Comparison of ENCODE assay signal across 20 cellular contexts in genomic region chr13:46143239-46143701, GRCh38. TPM values are rescaled to one million over a fixed set of nuclear protein-coding genes. Genes with fewer than 3 reads are reported as not detected.
A peak's percentile ranks its signal among the peaks of the same experiment; 100 is the strongest.
DNase-seq lines count a peak whose midpoint lies in the region; ATAC-seq and TF ChIP-seq lines count a peak whose summit lies in the region.
"Had no signal": no experiment of that assay in that cellular context is flagged by ENCODE, and none has a peak within 500 bp of the region (broad histone marks: within the 10 kb centered on the region; RNA-seq: fewer than 3 reads in every experiment).

No MANE protein-coding gene starts in this region.

- no peaks in the 10 kb centered on the region for H3K9me2 ChIP-seq in PC-3 (replicated peaks; ENCODE audit: low read length)

- no peak overlapping the region for H3K27ac ChIP-seq in CD4-positive, CD25-positive, alpha-beta regulatory T cell (ENCODE audit: insufficient read depth, low read length, poor library complexity, severe bottlenecking)
- no peak overlapping the region for H3K27ac ChIP-seq in PC-3 (ENCODE audit: low read length)
- H3K27ac ChIP-seq in WERI-Rb-1: no peak overlapping the region
- H3K27ac ChIP-seq: tibial artery had no signal

- CTCF ChIA-PET in PC-3 (lab: Charles Lee): interaction anchor here (1.0 kb wide), 1 partner anchor 17 kb away, joined by 3 read pairs; no protein-coding TSS in a partner anchor

- peaks cover 10 to 29% (median 19%) of the 10 kb centered on the region in 4 donors for H3K4me1 Mint-ChIP-seq in CD4-positive, CD25-positive, alpha-beta regulatory T cell
- H3K4me1 Mint-ChIP-seq in memory B cell (peaks cover 3% of the 10 kb centered on the region), osteocyte (ENCODE audit: unreplicated experiment) (no peaks in the 10 kb centered on the region)

- BruUV-seq in PC-3 (replicated peaks; lab: Mats Ljungman, UMichigan): no TSS peak

- no peaks in the 10 kb centered on the region for H3K9me3 ChIP-seq in CD4-positive, CD25-positive, alpha-beta regulatory T cell (ENCODE audit: control insufficient read depth in 2 of 2, low read length in 2 of 2)
- H3K9me3 ChIP-seq in PC-3 (ENCODE audit: low read length) (no peaks in the 10 kb centered on the region), HAP-1 (no peaks in the 10 kb centered on the region), WERI-Rb-1 (ENCODE audit: severe bottlenecking) (no peaks in the 10 kb centered on the region)
- H3K9me3 ChIP-seq: tibial artery had no signal

- no peak for DNase-seq in CD4-positive, CD25-positive, alpha-beta regulatory T cell
- DNase-seq in DMS79 treated with DMSO at 0.1 percent for 48 hours (lab: John Stamatoyannopoulos, UW) (peak; percentile 87), PC-3 (peak; percentile 41), memory B cell (ENCODE audit: low spot score in 2 of 2) (no peak), osteocyte (ENCODE audit: extremely low spot score, unreplicated experiment) (no peak), HAP-1 (ENCODE audit: low spot score in 2 of 2) (no peak), WERI-Rb-1 (no peak)
- DNase-seq in stimulated activated CD8-positive, alpha-beta memory T cell treated with anti-CD3 and anti-CD28 coated beads, Interleukin-4, amount 100 ng/mL, for 48 hours: no peak
- DNase-seq: amygdala; islet precursor cell; MV-4-11; NCI-H226; OCI-M1; stimulated activated CD4-positive, alpha-beta T cell treated with anti-CD3 and anti-CD28 coated beads, Interleukin-15, amount 100 ng/mL, for 24 hours; tibial artery had no signal

- ATAC-seq in CD4-positive, CD25-positive, alpha-beta regulatory T cell (ENCODE audit: low read depth in 2 of 2): no peak
- ATAC-seq in PC-3 (peak; percentile 93), memory B cell (ENCODE audit: low read depth) (no peak)
- ATAC-seq: SK-N-SH treated with all-trans-retinoic acid at 6 μM for 48 hours, WTC11 had no signal

- peak overlapping the region; percentile 38 to 89 (median 71) for H3K27ac Mint-ChIP-seq in CD4-positive, CD25-positive, alpha-beta regulatory T cell
- H3K27ac Mint-ChIP-seq in memory B cell: peak overlapping the region; percentile 43
- no peak overlapping the region for H3K27ac Mint-ChIP-seq in osteocyte (ENCODE audit: unreplicated experiment)
- H3K27ac Mint-ChIP-seq: WTC11 had no signal

- no peaks in the 10 kb centered on the region for H3K79me2 ChIP-seq in PC-3 (ENCODE audit: low read length)

- TF ChIP-seq CTCF in PC-3 (conservative IDR thresholded peaks at IDR 0.05; ENCODE audit: low read depth, low read length) (no peak), osteocyte (IDR thresholded peaks at IDR 0.05) (no peak), WERI-Rb-1 (IDR thresholded peaks at IDR 0.05; ENCODE audit: low read depth, low read length) (no peak)

- peaks cover 95% of the 10 kb centered on the region for H3K36me3 ChIP-seq in CD4-positive, CD25-positive, alpha-beta regulatory T cell (ENCODE audit: control insufficient read depth, insufficient read depth, low read length)
- H3K36me3 ChIP-seq in PC-3 (ENCODE audit: low read depth, low read length): peaks cover 27% of the 10 kb centered on the region
- no peaks in the 10 kb centered on the region for H3K36me3 ChIP-seq in HAP-1 (replicated peaks)
- no peaks in the 10 kb centered on the region for H3K36me3 ChIP-seq in WERI-Rb-1
- H3K36me3 ChIP-seq: tibial artery had no signal

- no peaks in the 10 kb centered on the region for H3K9me3 Mint-ChIP-seq in CD4-positive, CD25-positive, alpha-beta regulatory T cell
- H3K9me3 Mint-ChIP-seq in memory B cell (no peaks in the 10 kb centered on the region), osteocyte (ENCODE audit: unreplicated experiment) (no peaks in the 10 kb centered on the region)
- H3K9me3 Mint-ChIP-seq: WTC11 had no signal

- H4K20me1 ChIP-seq in PC-3 (ENCODE audit: low read length): no peaks in the 10 kb centered on the region

- H3K27me3 Mint-ChIP-seq in CD4-positive, CD25-positive, alpha-beta regulatory T cell: no peaks in the 10 kb centered on the region
- H3K27me3 Mint-ChIP-seq in memory B cell (no peaks in the 10 kb centered on the region), osteocyte (ENCODE audit: unreplicated experiment) (peaks cover 26% of the 10 kb centered on the region)

- no peak overlapping the region for H3K4me3 ChIP-seq in CD4-positive, CD25-positive, alpha-beta regulatory T cell (ENCODE audit: low read depth, low read length)
- H3K4me3 ChIP-seq in PC-3 (ENCODE audit: low read length) (no peak overlapping the region), HAP-1 (no peak overlapping the region), WERI-Rb-1 (ENCODE audit: low read depth, low read length) (no peak overlapping the region)
- H3K4me3 ChIP-seq: tibial artery had no signal

- no peak overlapping the region for H2AFZ ChIP-seq in PC-3 (ENCODE audit: low read length)

- no peaks in the 10 kb centered on the region for H3K27me3 ChIP-seq in CD4-positive, CD25-positive, alpha-beta regulatory T cell (ENCODE audit: control insufficient read depth, insufficient read depth, low read length)
- no peaks in the 10 kb centered on the region for H3K27me3 ChIP-seq in PC-3 (ENCODE audit: low read length)
- H3K27me3 ChIP-seq in HAP-1 (ENCODE audit: low read depth): no peaks in the 10 kb centered on the region
- H3K27me3 ChIP-seq in WERI-Rb-1 (ENCODE audit: insufficient read depth, low read depth, severe bottlenecking): no peaks in the 10 kb centered on the region
- H3K27me3 ChIP-seq: tibial artery had no signal

- in situ Hi-C loops in HAP-1 (cut with MboI; ENCODE audit: low sequenced_read_pairs): loop anchor here (25.0 kb wide), 1 partner anchor 531 kb away; the partner anchor contains the start of gene ERICH6B

- no peak overlapping the region for H3K4me2 ChIP-seq in PC-3 (ENCODE audit: low read length)

- no peaks in the 10 kb centered on the region for H3F3A ChIP-seq in PC-3 (ENCODE audit: low read length, unreplicated experiment)

- peaks cover 3% of the 10 kb centered on the region for H3K4me1 ChIP-seq in CD4-positive, CD25-positive, alpha-beta regulatory T cell (ENCODE audit: control insufficient read depth, insufficient read depth, low read length, poor library complexity, severe bottlenecking)
- H3K4me1 ChIP-seq in PC-3 (ENCODE audit: insufficient read depth, low read length) (peaks cover 10% of the 10 kb centered on the region; the same call in 1 of the 2 replicates), HAP-1 (peaks cover 8% of the 10 kb centered on the region)
- H3K4me1 ChIP-seq: tibial artery had no signal

- H3K4me3 Mint-ChIP-seq in CD4-positive, CD25-positive, alpha-beta regulatory T cell: no peak overlapping the region
- H3K4me3 Mint-ChIP-seq in memory B cell: no peak overlapping the region
- no peak overlapping the region for H3K4me3 Mint-ChIP-seq in osteocyte (ENCODE audit: unreplicated experiment)
- H3K4me3 Mint-ChIP-seq: WTC11 had no signal

- intact Hi-C loops in PC-3 (cut with micrococcal nuclease): no loop called here

- H3K9ac ChIP-seq in PC-3 (ENCODE audit: low read length): no peak overlapping the region

- POLR2A ChIA-PET in PC-3 (lab: Charles Lee; ENCODE audit: unreplicated experiment): no interaction called here

- peaks cover 40% of the 10 kb centered on the region for H3K36me3 Mint-ChIP-seq in CD4-positive, CD25-positive, alpha-beta regulatory T cell
- H3K36me3 Mint-ChIP-seq in memory B cell (peaks cover 36% of the 10 kb centered on the region), osteocyte (ENCODE audit: unreplicated experiment) (no peaks in the 10 kb centered on the region)
- H3K36me3 Mint-ChIP-seq: WTC11 had no signal

RNA-seq across cellular contexts. Expression of gene CPB2, which starts 38.4 kb away (rescaled TPM):
- not detected for total RNA-seq in CD4-positive, CD25-positive, alpha-beta regulatory T cell
- under 1 TPM in 1 of 4 donors, not detected in 3; 0.17 TPM for polyA plus RNA-seq in CD4-positive, CD25-positive, alpha-beta regulatory T cell
- not detected in 2 replicates for total RNA-seq in PC-3 (2014; rRNA removed)
- total RNA-seq in osteocyte: not detected in 2 replicates
- total RNA-seq: endothelial cell of umbilical vein, mononuclear cell, pulmonary artery endothelial cell had no signal
- polyA plus RNA-seq: endothelial cell of umbilical vein had no signal

RNA-seq across cellular contexts. Expression of gene LCP1, which starts 38.7 kb away (rescaled TPM):
- total RNA-seq in CD4-positive, CD25-positive, alpha-beta regulatory T cell: 516 TPM
- 1,000 to 10,000 TPM in 3 of 4 donors, 100 to 1,000 TPM in 1; 831 to 1,155 (median 1,047) TPM for polyA plus RNA-seq in CD4-positive, CD25-positive, alpha-beta regulatory T cell
- total RNA-seq in PC-3 (2014; rRNA removed) (133 and 143 TPM in 2 replicates), osteocyte (0.08 TPM in 1 of 2 replicates, not detected in the other)

Comparison
In these comparisons a context has a peak if more than half of its experiments do, and no peak if none do; other contexts are left out.
1. DNase-seq: peak in DMS79 treated with DMSO at 0.1 percent for 48 hours (single experiment) and PC-3 (single experiment); none in CD4-positive, CD25-positive, alpha-beta regulatory T cell (0 of 3), memory B cell (0 of 2), stimulated activated CD8-positive, alpha-beta memory T cell treated with anti-CD3 and anti-CD28 coated beads, Interleukin-4, amount 100 ng/mL, for 48 hours (single experiment), osteocyte (single experiment), HAP-1 (0 of 2) and WERI-Rb-1 (single experiment).
2. RNA of gene LCP1, which starts 38.7 kb away (total RNA-seq): 516 TPM in CD4-positive, CD25-positive, alpha-beta regulatory T cell (single experiment) and 133 to 143 TPM in PC-3; 0.08 TPM in osteocyte; every median in the first group is over 100 times any median in the second.